ENCODE assay signal across 21 cellular contexts in the genomic region with DNA sequence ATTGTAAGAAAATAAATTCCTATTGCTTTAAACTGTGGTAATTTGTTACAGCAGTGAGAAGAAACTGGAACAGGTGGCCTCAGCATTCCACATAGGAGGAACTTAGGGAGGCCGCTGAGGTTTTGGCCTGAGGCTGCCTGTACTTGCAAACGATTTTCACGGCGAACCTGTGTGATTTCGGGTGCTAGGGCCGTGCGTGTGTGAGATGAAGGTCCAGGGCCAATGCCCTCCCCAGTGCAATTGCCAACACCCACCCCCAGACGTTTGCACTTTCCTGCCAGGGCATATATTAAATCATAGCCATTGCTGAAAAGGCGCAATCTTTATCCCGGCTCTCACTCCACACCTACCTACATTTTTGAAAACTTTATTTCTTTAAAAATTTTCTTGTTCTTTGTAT.
"Had no signal": no experiment of that assay in that cellular context is flagged by ENCODE, and none has a peak within 500 bp of the region (broad histone marks: within the 10 kb centered on the region; RNA-seq: fewer than 3 reads in every experiment).

No MANE protein-coding gene starts in this region.

- H3K9me3 ChIP-seq: gastroesophageal sphincter, right atrium auricular region, vagina had no signal

- H3K27me3 ChIP-seq: right atrium auricular region, vagina had no signal

- H3K36me3 ChIP-seq: gastroesophageal sphincter, right atrium auricular region, vagina had no signal

- H3K4me1 ChIP-seq: gastroesophageal sphincter, parathyroid adenoma, right atrium auricular region, vagina had no signal

- H3K9ac ChIP-seq: parathyroid adenoma had no signal

- ATAC-seq: activated CD4-positive, alpha-beta T cell treated with anti-CD3 and anti-CD28 coated beads for 36 hours; activated CD8-positive, alpha-beta T cell treated with anti-CD3 and anti-CD28 coated beads, Interleukin-2, amount 10 ng/mL, durations not matched to agents 7 days and 5 days; activated naive CD8-positive, alpha-beta T cell treated with anti-CD3 and anti-CD28 coated beads, Interleukin-2, amount 50 U/mL, for 24 hours; effector memory CD8-positive, alpha-beta T cell; gastroesophageal sphincter; naive thymus-derived CD4-positive, alpha-beta T cell; stimulated activated effector memory CD8-positive, alpha-beta T cell treated with anti-CD3 and anti-CD28 coated beads, Interleukin-12 subunit alpha, Interleukin-12 subunit beta, amount 100 ng/mL, for 72 hours; T-cell had no signal

- H3K4me3 ChIP-seq: gastroesophageal sphincter, right atrium auricular region, skin epidermis, vagina had no signal

- DNase-seq: activated CD4-positive, alpha-beta T cell treated with anti-CD3 and anti-CD28 coated beads for 36 hours; activated CD4-positive, CD25-positive, alpha-beta regulatory T cell; activated CD8-positive, alpha-beta T cell treated with anti-CD3 and anti-CD28 coated beads, Interleukin-2, amount 10 ng/mL, durations not matched to agents 7 days and 5 days; activated gamma-delta T cell; activated naive CD8-positive, alpha-beta T cell treated with anti-CD3 and anti-CD28 coated beads, Interleukin-2, amount 50 U/mL, for 24 hours; amygdala; caudate nucleus; cortex of kidney; effector memory CD8-positive, alpha-beta T cell; hippocampal formation; midbrain; naive thymus-derived CD4-positive, alpha-beta T cell; nucleus accumbens; stimulated activated CD4-positive, alpha-beta T cell treated with anti-CD3 and anti-CD28 coated beads, Interleukin-4, amount 100 ng/mL, for 24 hours; T-cell had no signal

- H3K27ac ChIP-seq: gastroesophageal sphincter, parathyroid adenoma, right atrium auricular region, skin epidermis, vagina had no signal
